25 cellular contexts compared by ENCODE assay signal in genomic region chr11:64930346-64930745, GRCh38. TPM values are rescaled to one million over a fixed set of nuclear protein-coding genes. Genes with fewer than 3 reads are reported as not detected.
DNase-seq lines count a peak whose midpoint lies in the region; ATAC-seq and TF ChIP-seq lines count a peak whose summit lies in the region.
"Had no signal": no experiment of that assay in that cellular context is flagged by ENCODE, and none has a peak within 500 bp of the region (broad histone marks: within the 10 kb centered on the region; RNA-seq: fewer than 3 reads in every experiment).

No MANE protein-coding gene starts in this region.

- no peaks in the 10 kb centered on the region for H3K79me2 ChIP-seq in neural progenitor cell (ENCODE audit: low read depth)

- H3K9me3 Mint-ChIP-seq in neural progenitor cell, result no peaks in the 10 kb centered on the region
- no peaks in the 10 kb centered on the region for H3K9me3 Mint-ChIP-seq in activated naive CD4-positive, alpha-beta T cell treated with anti-CD3 and anti-CD28 coated beads for 36 hours
- H3K9me3 Mint-ChIP-seq: CD4-positive, alpha-beta T cell; CD8-positive, alpha-beta memory T cell had no signal

- peaks cover 4% of the 10 kb centered on the region for H3K27me3 Mint-ChIP-seq in neural progenitor cell (ENCODE audit: insufficient read depth, low read depth)
- H3K27me3 Mint-ChIP-seq in activated naive CD4-positive, alpha-beta T cell treated with anti-CD3 and anti-CD28 coated beads for 36 hours (ENCODE audit: low read depth), result no peaks in the 10 kb centered on the region
- H3K27me3 Mint-ChIP-seq: B cell; CD4-positive, alpha-beta T cell; CD8-positive, alpha-beta memory T cell had no signal

- no peak for ATAC-seq in upper lobe of right lung
- ATAC-seq: A549 had no signal

- no peak overlapping the region for H3K4me2 ChIP-seq in neural progenitor cell
- H3K4me2 ChIP-seq: A549; BLaER1 treated with 17β-estradiol and CSF1 and Interleukin-3, amounts not matched to agents 10 nM and 100 nM had no signal

- H3K27ac ChIP-seq in neural progenitor cell (no peak overlapping the region), upper lobe of right lung (no peak overlapping the region)
- H3K27ac ChIP-seq: 22Rv1; A549; BLaER1 treated with 17β-estradiol and CSF1 and Interleukin-3, amounts not matched to agents 10 nM and 100 nM; C4-2B had no signal

- no peak overlapping the region for H2AFZ ChIP-seq in neural progenitor cell (replicated peaks)

- no peak for TF ChIP-seq CTCF in neural progenitor cell (IDR thresholded peaks at IDR 0.05)
- TF ChIP-seq CTCF in upper lobe of right lung (IDR thresholded peaks at IDR 0.05), result no peak

- H3K36me3 Mint-ChIP-seq in neural progenitor cell, result peaks cover 7% of the 10 kb centered on the region
- H3K36me3 Mint-ChIP-seq in activated naive CD4-positive, alpha-beta T cell treated with anti-CD3 and anti-CD28 coated beads for 36 hours (ENCODE audit: low read depth), result no peaks in the 10 kb centered on the region

- no peaks in the 10 kb centered on the region for H3K36me3 ChIP-seq in neural progenitor cell
- peaks cover 53% of the 10 kb centered on the region for H3K36me3 ChIP-seq in upper lobe of right lung

- no peaks in the 10 kb centered on the region for H4K20me1 ChIP-seq in neural progenitor cell (ENCODE audit: low read depth)

- H3K27me3 ChIP-seq in neural progenitor cell (peaks cover 1% of the 10 kb centered on the region), upper lobe of right lung (no peaks in the 10 kb centered on the region)

- peaks cover under 1% of the 10 kb centered on the region for H3F3A ChIP-seq in neural progenitor cell (ENCODE audit: low read depth)

- peaks cover 8% of the 10 kb centered on the region for H3K4me1 Mint-ChIP-seq in neural progenitor cell
- peaks cover 3% of the 10 kb centered on the region for H3K4me1 Mint-ChIP-seq in activated naive CD4-positive, alpha-beta T cell treated with anti-CD3 and anti-CD28 coated beads for 36 hours (ENCODE audit: low read depth)

- H3K4me1 ChIP-seq in neural progenitor cell, result peaks cover 2% of the 10 kb centered on the region
- peaks cover 8% of the 10 kb centered on the region for H3K4me1 ChIP-seq in upper lobe of right lung

- peak overlapping the region; percentile 28 for H3K4me3 Mint-ChIP-seq in neural progenitor cell
- H3K4me3 Mint-ChIP-seq in activated naive CD4-positive, alpha-beta T cell treated with anti-CD3 and anti-CD28 coated beads for 36 hours, result no peak overlapping the region
- H3K4me3 Mint-ChIP-seq: B cell; CD4-positive, alpha-beta T cell; CD8-positive, alpha-beta memory T cell had no signal

- CTCF ChIA-PET in activated naive CD4-positive, alpha-beta T cell treated with anti-CD3 and anti-CD28 coated beads for 36 hours (lab: Charles Lee), result interaction anchor here (1.2 kb wide), 3 partner anchors 13 to 33 kb away, joined by 3 to 4 read pairs (median 4); no protein-coding TSS in a partner anchor

- intact Hi-C loops in upper lobe of right lung (cut with DNase I), result no loop called here
- intact Hi-C loops in activated naive CD4-positive, alpha-beta T cell treated with anti-CD3 and anti-CD28 coated beads for 36 hours (cut with micrococcal nuclease), result no loop called here

- no peaks in the 10 kb centered on the region for H3K9me3 ChIP-seq in neural progenitor cell (ENCODE audit: low read depth)
- no peaks in the 10 kb centered on the region for H3K9me3 ChIP-seq in upper lobe of right lung
- H3K9me3 ChIP-seq: A549; BLaER1 treated with 17β-estradiol and CSF1 and Interleukin-3, amounts not matched to agents 10 nM and 100 nM had no signal

- DNase-seq in activated effector memory CD4-positive, alpha-beta T cell treated with anti-CD3 and anti-CD28 coated beads, Interleukin-2, amount 50 U/mL, for 16 hours, result peak; percentile 19
- no peak for DNase-seq in activated effector memory CD4-positive, alpha-beta T cell treated with Interleukin-2 at 50 U/mL for 16 hours
- DNase-seq in neural progenitor cell (ENCODE audit: low spot score) (no peak), upper lobe of right lung (peak; percentile 55), NCI-H2081 treated with DMSO at 0.1 percent for 48 hours (lab: John Stamatoyannopoulos, UW) (no peak)
- no peak for DNase-seq in activated naive CD4-positive, alpha-beta T cell treated with anti-CD3 and anti-CD28 coated beads for 36 hours
- DNase-seq: AML-193; CD4-positive, alpha-beta T cell; CD8-positive, alpha-beta memory T cell; COR-L47; DMS 273 treated with DMSO at 0.1 percent for 48 hours; DMS153; DMS53; DMS79; DND-41; EL; GDM1 had no signal

- H3K9ac ChIP-seq in neural progenitor cell, result no peak overlapping the region
- H3K9ac ChIP-seq: BLaER1 treated with 17β-estradiol and CSF1 and Interleukin-3, amounts not matched to agents 10 nM and 100 nM had no signal

- H3K4me3 ChIP-seq in neural progenitor cell, result no peak overlapping the region
- no peak overlapping the region for H3K4me3 ChIP-seq in upper lobe of right lung
- H3K4me3 ChIP-seq: A549; BLaER1 treated with 17β-estradiol and CSF1 and Interleukin-3, amounts not matched to agents 10 nM and 100 nM had no signal

- H3K27ac Mint-ChIP-seq in neural progenitor cell, result no peak overlapping the region
- H3K27ac Mint-ChIP-seq in activated naive CD4-positive, alpha-beta T cell treated with anti-CD3 and anti-CD28 coated beads for 36 hours, result no peak overlapping the region
- H3K27ac Mint-ChIP-seq: B cell; CD4-positive, alpha-beta T cell had no signal

RNA-seq across cellular contexts. Expression of gene GPHA2, which starts 5.3 kb away (rescaled TPM):
- total RNA-seq in neural progenitor cell (ENCODE audit: low replicate concordance) (1.5 TPM in 1 of 2 replicates, not detected in the other), upper lobe of right lung (not detected)
- total RNA-seq in activated naive CD4-positive, alpha-beta T cell treated with anti-CD3 and anti-CD28 coated beads for 36 hours, result not detected
- total RNA-seq: A172; CD8-positive, alpha-beta memory T cell; Daoy had no signal

RNA-seq across cellular contexts. Expression of gene PPP2R5B, which starts 5.9 kb away (rescaled TPM):
- total RNA-seq in neural progenitor cell (ENCODE audit: low replicate concordance) (5.7 and 11.3 TPM in 2 replicates), upper lobe of right lung (29.4 TPM)
- 1 to 10 TPM; 3.3 to 4.6 TPM for total RNA-seq in activated naive CD4-positive, alpha-beta T cell treated with anti-CD3 and anti-CD28 coated beads for 36 hours

RNA-seq across cellular contexts. Expression of gene ATG2A, which starts 13.3 kb away (rescaled TPM):
- total RNA-seq in neural progenitor cell (ENCODE audit: low replicate concordance) (4.4 and 16.6 TPM in 2 replicates), upper lobe of right lung (23.2 TPM)
- 10 to 100 TPM; 15.1 to 16.3 TPM for total RNA-seq in activated naive CD4-positive, alpha-beta T cell treated with anti-CD3 and anti-CD28 coated beads for 36 hours

RNA-seq across cellular contexts. Expression of gene MAJIN, which starts 41.6 kb away (rescaled TPM):
- 0.06 TPM in 1 of 2 replicates, not detected in the other for total RNA-seq in neural progenitor cell (ENCODE audit: low replicate concordance)
- total RNA-seq in upper lobe of right lung, result not detected
- total RNA-seq in activated naive CD4-positive, alpha-beta T cell treated with anti-CD3 and anti-CD28 coated beads for 36 hours, result under 1 TPM; 0.29 to 0.37 TPM
- total RNA-seq: A172; CD8-positive, alpha-beta memory T cell; Daoy; G401 had no signal

RNA-seq across cellular contexts. Expression of gene EHD1, which starts 51.9 kb away (rescaled TPM):
- total RNA-seq in neural progenitor cell (ENCODE audit: low replicate concordance) (19.8 and 39.7 TPM in 2 replicates), upper lobe of right lung (94.6 TPM)
- 100 to 1,000 TPM; 124 to 132 TPM for total RNA-seq in activated naive CD4-positive, alpha-beta T cell treated with anti-CD3 and anti-CD28 coated beads for 36 hours

Comparison
In these comparisons a context has a peak if more than half of its experiments do, and no peak if none do; other contexts are left out.
1. DNase-seq: peak in activated effector memory CD4-positive, alpha-beta T cell treated with anti-CD3 and anti-CD28 coated beads, Interleukin-2, amount 50 U/mL, for 16 hours (single experiment) and upper lobe of right lung (single experiment); none in activated effector memory CD4-positive, alpha-beta T cell treated with Interleukin-2 at 50 U/mL for 16 hours (single experiment), neural progenitor cell (single experiment), NCI-H2081 treated with DMSO at 0.1 percent for 48 hours (single experiment) and activated naive CD4-positive, alpha-beta T cell treated with anti-CD3 and anti-CD28 coated beads for 36 hours (single experiment).